8 cellular contexts compared by ENCODE assay signal in genomic region chr7:99918959-99919813, GRCh38. TPM values are rescaled to one million over a fixed set of nuclear protein-coding genes. Genes with fewer than 3 reads are reported as not detected.
DNase-seq lines count a peak whose midpoint lies in the region; ATAC-seq and TF ChIP-seq lines count a peak whose summit lies in the region.

Gene TRIM4, minus strand, starts transcription at chr7:99919530. Its CDS starts 129 bp downstream, at chr7:99919401.

- peak within 1 kb of the TSS; percentile 73 for H3K27ac ChIP-seq in mammary epithelial cell (ENCODE audit: insufficient read depth, low read depth, low read length)

- WGBS in mammary epithelial cell (ENCODE audit: low coverage, missing lambda C conversion rate): 1% methylated on average over 34 of the region's 81 CpGs

- H3K36me3 ChIP-seq in mammary epithelial cell (ENCODE audit: insufficient read depth, low read length): no peaks in the 10 kb centered on the region

- intact Hi-C loops in mammary epithelial cell (cut with micrococcal nuclease): loop anchor here (1.0 to 5.0 kb wide), 3 partner anchors 162 to 287 kb away; partner anchors contain the start of gene ZNF3

- peak within 1 kb of the TSS; percentile 93 for H2AFZ ChIP-seq in mammary epithelial cell (ENCODE audit: low read depth, low read length)

- DNase-seq in ACHN (peak; percentile 95), NCI-H2196 (lab: John Stamatoyannopoulos, UW; ENCODE audit: unreplicated experiment) (peak; percentile 87), mammary epithelial cell (peak; percentile 94), iris pigment epithelial cell (ENCODE audit: low read depth) (peak; percentile 95)
- DNase-seq in stimulated activated CD4-positive, alpha-beta T cell treated with anti-CD3 and anti-CD28 coated beads, Interleukin-15, amount 100 ng/mL, for 24 hours: peak; percentile 96

- TF ChIP-seq CTCF in WI38 (IDR thresholded peaks at IDR 0.05; ENCODE audit: low read depth, low read length) (peak; percentile 5; the same call in 1 of the 2 replicates), mammary epithelial cell (conservative IDR thresholded peaks at IDR 0.05 in 1 of 2, IDR thresholded peaks at IDR 0.05 in 1 of 2; ENCODE audit: extremely low read depth in 1 of 2, insufficient read depth in 1 of 2, low read depth in 1 of 2, low read length in 2 of 2) (peak; percentile 5 to 49)

- H3K9me3 ChIP-seq in mammary epithelial cell (replicated peaks; ENCODE audit: insufficient read depth, low read length): no peaks in the 10 kb centered on the region

- H3K4me3 ChIP-seq in WI38 (ENCODE audit: low read depth, low read length) (peak within 1 kb of the TSS; percentile 90), mammary epithelial cell (replicated peaks in 1 of 3; ENCODE audit: insufficient read depth in 1 of 3, low read depth in 2 of 3, low read length in 3 of 3) (peak within 1 kb of the TSS; percentile 79 to 90 (median 86))

- CTCF ChIA-PET in mammary epithelial cell (lab: Charles Lee; ENCODE audit: low non-redundant PET): interaction anchor here (0.6 kb wide), 1 partner anchor 15 kb away, joined by 3 read pairs; no protein-coding TSS in a partner anchor

- peak within 1 kb of the TSS; percentile 85 for H3K4me2 ChIP-seq in mammary epithelial cell (ENCODE audit: insufficient read depth, low read depth, low read length)

- peak within 1 kb of the TSS; percentile 85 for H3K9ac ChIP-seq in mammary epithelial cell (ENCODE audit: insufficient read depth, low read length)

- peaks cover 62% of the 10 kb centered on the region for H3K79me2 ChIP-seq in mammary epithelial cell (ENCODE audit: insufficient read depth, low read length)

- in situ Hi-C loops in ACHN (cut with HindIII; ENCODE audit: low pct_ligation_motif_present, low pct_unique_long_range_greater_than_20kb, low sequenced_read_pairs): no loop called here
- in situ Hi-C loops in mammary epithelial cell (cut with MboI; ENCODE audit: low sequenced_read_pairs in 2 of 2): loop anchor here (5.0 to 10.0 kb wide), 2 partner anchors 73 to 136 kb away; no protein-coding TSS in a partner anchor

- BruUV-seq in mammary epithelial cell (replicated peaks; lab: Mats Ljungman, UMichigan): TSS peak; percentile 57

- H3K27me3 ChIP-seq in mammary epithelial cell (ENCODE audit: insufficient read depth, low read length): no peaks in the 10 kb centered on the region

- dilution Hi-C loops in mammary epithelial cell (cut with HindIII; ENCODE audit: low sequenced_read_pairs): no loop called here

- H4K20me1 ChIP-seq in mammary epithelial cell (ENCODE audit: insufficient read depth, low read length): no peaks in the 10 kb centered on the region

- ATAC-seq in GM18867 (IDR thresholded peaks at IDR 0.05; ENCODE audit: unreplicated experiment) (peak; percentile 96), HG03103 (IDR thresholded peaks at IDR 0.05; ENCODE audit: low read depth, unreplicated experiment) (peak; percentile 92)

- H3K4me1 ChIP-seq in mammary epithelial cell (ENCODE audit: insufficient read depth, low read length): peaks cover 26% of the 10 kb centered on the region

RNA-seq across cellular contexts. Expression of gene TRIM4, which starts in this region (rescaled TPM):
- total RNA-seq in mammary epithelial cell: 10 to 100 TPM; 23.2 to 24.5 TPM
- polyA plus RNA-seq in mammary epithelial cell: 10.5 TPM
- polyA minus RNA-seq in mammary epithelial cell: 9.8 TPM

Comparison
In these comparisons a context has a peak if more than half of its experiments do, and no peak if none do; other contexts are left out.
1. Peak in every context shown above with its lines: DNase-seq, ATAC-seq, H3K4me3 ChIP-seq and H3K27ac ChIP-seq.